In the genomic region with DNA sequence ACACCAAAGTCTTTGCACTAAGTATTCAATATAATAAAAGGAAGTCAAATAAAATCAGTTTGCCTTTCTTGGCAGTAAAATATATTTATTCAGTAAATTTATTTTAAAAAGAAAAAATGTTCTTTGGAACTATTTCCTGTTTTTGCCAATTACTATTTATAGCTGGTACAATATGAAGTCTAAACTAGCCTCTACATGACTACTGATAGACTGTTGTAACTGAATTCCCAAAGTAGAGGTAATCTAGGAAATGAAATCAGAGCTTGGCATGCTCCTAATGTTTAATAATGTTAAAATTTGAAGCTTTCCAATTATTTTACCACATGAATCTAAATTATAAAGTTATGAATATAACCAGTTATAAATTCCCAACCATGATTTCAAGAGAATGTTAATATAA, we compare ENCODE assay signal across 23 cellular contexts.
"Had no signal": no experiment of that assay in that cellular context is flagged by ENCODE, and none has a peak within 500 bp of the region (broad histone marks: within the 10 kb centered on the region; RNA-seq: fewer than 3 reads in every experiment).

No MANE protein-coding gene starts in this region.

- H3K4me1 ChIP-seq: lower lobe of right lung, neural progenitor cell, spleen, testis, uterus had no signal

- DNase-seq: activated CD4-positive, alpha-beta memory T cell treated with anti-CD3 and anti-CD28 coated beads, Interleukin-2, amount 10 ng/mL, durations not matched to agents 7 days and 5 days; activated CD4-positive, alpha-beta T cell treated with anti-CD3 and anti-CD28 coated beads, Interleukin-2, amount 10 ng/mL, durations not matched to agents 24 days and 14 days; activated effector memory CD4-positive, alpha-beta T cell treated with anti-CD3 and anti-CD28 coated beads, Interleukin-2, amount 50 U/mL, for 16 hours; activated naive CD4-positive, alpha-beta T cell treated with anti-CD3 and anti-CD28 coated beads, Interleukin-2, amount 10 ng/mL, durations not matched to agents 7 days and 5 days; activated T-cell treated with anti-CD3 and anti-CD28 coated beads for 4 hours; aorta; central memory CD4-positive, alpha-beta T cell; heart left ventricle; lower lobe of right lung; naive thymus-derived CD8-positive, alpha-beta T cell; posterior cingulate gyrus; spleen; stimulated activated CD4-positive, alpha-beta T cell treated with anti-CD3 and anti-CD28 coated beads, Interleukin-4, amount 100 ng/mL, for 1 hour; stimulated activated naive CD4-positive, alpha-beta T cell; SW 1271; T-helper 17 cell; testis; trophoblast cell; uterus had no signal

- H3K27me3 ChIP-seq: gastroesophageal sphincter, heart left ventricle, neural progenitor cell, spleen, testis, uterus had no signal

- H3K9me3 ChIP-seq: testis, uterus had no signal

- H3K4me3 ChIP-seq: coronary artery, gastroesophageal sphincter, heart left ventricle, lower lobe of right lung, neural progenitor cell, spleen, testis, uterus had no signal

- H3K36me3 ChIP-seq: gastroesophageal sphincter, heart left ventricle, lower lobe of right lung, neural progenitor cell, spleen, uterus had no signal

- ATAC-seq: activated CD4-positive, CD25-positive, alpha-beta regulatory T cell treated with anti-CD3 and anti-CD28 coated beads, Interleukin-2, amount 50 U/mL, for 24 hours; gastroesophageal sphincter; heart left ventricle; lower lobe of right lung; naive thymus-derived CD8-positive, alpha-beta T cell; T-helper 17 cell had no signal

- H3K9ac ChIP-seq: neural progenitor cell had no signal
